In genomic region chr5:16417392-16418074, GRCh38 we compare ENCODE assay signal across 1 cellular context.
TF ChIP-seq lines count a peak whose summit lies in the region.

No MANE protein-coding gene starts in this region.

TF ChIP-seq in H1, 55 proteins besides CTCF, POLR2A, EP300 and RAD21:
- no peak for TF ChIP-seq PHF8 (conservative IDR thresholded peaks at IDR 0.05; ENCODE audit: low read depth, low read length)
- TF ChIP-seq ASH2L (IDR thresholded peaks at IDR 0.05; ENCODE audit: low read length), result no peak
- no peak for TF ChIP-seq RBBP5 (IDR thresholded peaks at IDR 0.05; ENCODE audit: borderline replicate concordance, low read depth, low read length)
- TF ChIP-seq SAP30 (IDR thresholded peaks at IDR 0.05; ENCODE audit: insufficient read depth, insufficient replicate concordance, low read length), result no peak
- no peak for TF ChIP-seq KDM1A (IDR thresholded peaks at IDR 0.05; ENCODE audit: borderline replicate concordance, low read length)
- TF ChIP-seq GABPA (IDR thresholded peaks at IDR 0.05; ENCODE audit: borderline replicate concordance, insufficient read depth, low read length), result no peak
- no peak for TF ChIP-seq SUZ12 (IDR thresholded peaks at IDR 0.05; ENCODE audit: low read length)
- TF ChIP-seq CHD7 (IDR thresholded peaks at IDR 0.05; ENCODE audit: insufficient replicate concordance, low read length), result no peak
- TF ChIP-seq BACH1 (IDR thresholded peaks at IDR 0.05; ENCODE audit: low read length), result no peak
- no peak for TF ChIP-seq MAFK (IDR thresholded peaks at IDR 0.05; ENCODE audit: low read depth, low read length)
- no peak for TF ChIP-seq TCF12 (IDR thresholded peaks at IDR 0.05; ENCODE audit: low read depth, low read length)
- no peak for TF ChIP-seq EGR1 (IDR thresholded peaks at IDR 0.05; ENCODE audit: borderline replicate concordance, low read depth, low read length)
- no peak for TF ChIP-seq CBX5 (IDR thresholded peaks at IDR 0.05; ENCODE audit: low read depth, low read length)
- TF ChIP-seq CHD1 (IDR thresholded peaks at IDR 0.05; ENCODE audit: low read depth, low read length), result no peak
- no peak for TF ChIP-seq EZH2 (IDR thresholded peaks at IDR 0.05; ENCODE audit: low read depth, low read length, severe bottlenecking)
- no peak for TF ChIP-seq USF2 (IDR thresholded peaks at IDR 0.05; ENCODE audit: low read length)
- TF ChIP-seq MAX (IDR thresholded peaks at IDR 0.05), result no peak
- no peak for TF ChIP-seq HDAC6 (IDR thresholded peaks at IDR 0.05; ENCODE audit: low read depth, low read length)
- TF ChIP-seq RFX5 (IDR thresholded peaks at IDR 0.05; ENCODE audit: borderline replicate concordance, low read depth, low read length), result no peak
